Comparison of ENCODE assay signal across 16 cellular contexts in the genomic region with DNA sequence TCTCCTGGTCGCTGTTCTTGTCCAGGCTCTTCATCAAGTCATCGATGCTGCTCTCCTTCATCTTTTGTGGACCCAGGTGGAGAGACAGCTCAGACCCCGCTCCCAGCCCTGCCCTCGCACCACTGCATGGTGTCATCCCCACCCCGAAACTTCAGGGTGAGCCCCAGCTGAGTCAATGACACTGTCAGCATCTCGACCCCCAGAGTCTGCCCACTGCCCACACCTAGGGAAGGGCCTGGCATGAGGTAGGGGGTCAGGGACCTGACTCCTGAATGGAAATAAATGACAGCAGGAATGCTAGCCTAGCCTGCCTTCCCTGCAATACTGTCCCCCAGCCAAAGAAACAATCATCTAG. TPM values are rescaled to one million over a fixed set of nuclear protein-coding genes. Genes with fewer than 3 reads are reported as not detected.
DNase-seq lines count a peak whose midpoint lies in the region; ATAC-seq and TF ChIP-seq lines count a peak whose summit lies in the region.
"Had no signal": no experiment of that assay in that cellular context is flagged by ENCODE, and none has a peak within 500 bp of the region (broad histone marks: within the 10 kb centered on the region; RNA-seq: fewer than 3 reads in every experiment).

No MANE protein-coding gene starts in this region.

- peaks cover 10% of the 10 kb centered on the region for H4K20me1 ChIP-seq in PC-9 (ENCODE audit: insufficient read depth)

- H3K27me3 ChIP-seq in PC-9 (ENCODE audit: insufficient read depth, low read depth) (no peaks in the 10 kb centered on the region), colonic mucosa (no peaks in the 10 kb centered on the region)
- H3K27me3 ChIP-seq: heart left ventricle had no signal

- H3K9ac ChIP-seq in colonic mucosa (ENCODE audit: low read depth in 2 of 2, low read length in 2 of 2): peak overlapping the region in 1 of 2 donors; percentile 100

- H3K36me3 ChIP-seq in PC-9 (ENCODE audit: low read depth) (peaks cover 11% of the 10 kb centered on the region), colonic mucosa (no peaks in the 10 kb centered on the region)

- no peaks in the 10 kb centered on the region for H3K27me3 Mint-ChIP-seq in T-helper 1 cell treated with Interleukin-12 subunit alpha and Interleukin-12 subunit beta and Interleukin-4 antibody, amounts not matched to agents 30 μg/mL and 1 μg/mL, for 36 hours (ENCODE audit: low read depth)

- no peaks in the 10 kb centered on the region for H3K9me3 ChIP-seq in PC-9 (ENCODE audit: insufficient read depth, low read depth)
- no peaks in the 10 kb centered on the region for H3K9me3 ChIP-seq in colonic mucosa
- H3K9me3 ChIP-seq: heart left ventricle had no signal

- no peaks in the 10 kb centered on the region for H3K9me2 ChIP-seq in PC-9 (ENCODE audit: insufficient read depth)

- H3K4me3 Mint-ChIP-seq in T-helper 1 cell treated with Interleukin-12 subunit alpha and Interleukin-12 subunit beta and Interleukin-4 antibody, amounts not matched to agents 30 μg/mL and 1 μg/mL, for 36 hours: no peak overlapping the region

- H3K9me3 Mint-ChIP-seq in T-helper 1 cell treated with Interleukin-12 subunit alpha and Interleukin-12 subunit beta and Interleukin-4 antibody, amounts not matched to agents 30 μg/mL and 1 μg/mL, for 36 hours: no peaks in the 10 kb centered on the region
- H3K9me3 Mint-ChIP-seq: GM23338 had no signal

- H2AFZ ChIP-seq in PC-9: no peak overlapping the region

- H3K27ac Mint-ChIP-seq in T-helper 1 cell treated with Interleukin-12 subunit alpha and Interleukin-12 subunit beta and Interleukin-4 antibody, amounts not matched to agents 30 μg/mL and 1 μg/mL, for 36 hours: peak overlapping the region; percentile 52
- H3K27ac Mint-ChIP-seq: GM23338 had no signal

- peaks cover 70% of the 10 kb centered on the region for H3K4me1 Mint-ChIP-seq in T-helper 1 cell treated with Interleukin-12 subunit alpha and Interleukin-12 subunit beta and Interleukin-4 antibody, amounts not matched to agents 30 μg/mL and 1 μg/mL, for 36 hours (ENCODE audit: low read depth)

- intact Hi-C loops in PC-9 (cut with micrococcal nuclease; ENCODE audit: unreplicated experiment) (loop anchor here (10.0 kb wide), 1 partner anchor 427 kb away; a partner anchor contains a TSS), colonic mucosa (cut with DNase I) (no loop called here)

- ATAC-seq in HG03565 (IDR thresholded peaks at IDR 0.05; ENCODE audit: unreplicated experiment): no peak
- ATAC-seq in activated CD4-positive, CD25-positive, alpha-beta regulatory T cell treated with anti-CD3 and anti-CD28 coated beads, Interleukin-2, amount 50 U/mL, for 24 hours: no peak
- ATAC-seq: heart left ventricle had no signal

- CTCF ChIA-PET in PC-9 (lab: Charles Lee): interaction anchor here (0.6 kb wide), 1 partner anchor 429 kb away, joined by 3 read pairs; no protein-coding TSS in a partner anchor

- peak overlapping the region; percentile 86 for H3K4me2 ChIP-seq in PC-9

- peaks cover 83% of the 10 kb centered on the region for H3F3A ChIP-seq in PC-9 (ENCODE audit: insufficient read depth, low read depth)

- H3K4me1 ChIP-seq in PC-9 (replicated peaks; ENCODE audit: insufficient read depth): peaks cover 84% of the 10 kb centered on the region
- peaks cover 17% of the 10 kb centered on the region for H3K4me1 ChIP-seq in colonic mucosa

- no peak overlapping the region for H3K27ac ChIP-seq in PC-9
- peak overlapping the region; percentile 99 for H3K27ac ChIP-seq in colonic mucosa
- H3K27ac ChIP-seq in skin epidermis: peak overlapping the region in 15 of 21 experiments; percentile 93 to 100 (median 99)

- H3K4me3 ChIP-seq in PC-9 (no peak overlapping the region), colonic mucosa (no peak overlapping the region), skin epidermis (no peak overlapping the region)

- H3K79me2 ChIP-seq in PC-9 (ENCODE audit: low read depth): peaks cover 21% of the 10 kb centered on the region

- TF ChIP-seq CTCF in PC-9 (conservative IDR thresholded peaks at IDR 0.05): no peak
- no peak for TF ChIP-seq CTCF in colonic mucosa (IDR thresholded peaks at IDR 0.05)

- no TSS peak for BruUV-seq in PC-9 (replicated peaks; lab: Mats Ljungman, UMichigan)

- POLR2A ChIA-PET in PC-9 (lab: Charles Lee; ENCODE audit: unreplicated experiment): no interaction called here

- H3K36me3 Mint-ChIP-seq in T-helper 1 cell treated with Interleukin-12 subunit alpha and Interleukin-12 subunit beta and Interleukin-4 antibody, amounts not matched to agents 30 μg/mL and 1 μg/mL, for 36 hours (ENCODE audit: low read depth): peaks cover 38% of the 10 kb centered on the region

- DNase-seq in T-helper 1 cell: no peak
- no peak for DNase-seq in PC-9
- DNase-seq in colonic mucosa: peak; percentile 29
- no peak for DNase-seq in NCI-H2107 treated with DMSO at 0.1 percent for 48 hours (lab: John Stamatoyannopoulos, UW; ENCODE audit: unreplicated experiment)
- DNase-seq: 8988T; activated gamma-delta T cell treated with Interleukin-2 at 50 U/mL for 16 hours; cerebellar nuclear complex; kidney glomerular epithelial cell; retina; stimulated activated CD4-positive, alpha-beta T cell treated with anti-CD3 and anti-CD28 coated beads, Interleukin-4, amount 100 ng/mL, for 24 hours had no signal

RNA-seq across cellular contexts. Expression of a gene that starts 1.6 kb away (rescaled TPM):
- total RNA-seq in PC-9 (2021) (873 and 994 TPM in 2 replicates), colonic mucosa (1,000 to 10,000 TPM; 2,444 to 2,474 TPM)

RNA-seq across cellular contexts. Expression of a gene that starts 3.4 kb away (rescaled TPM):
- total RNA-seq in PC-9 (2021) (7.2 and 11.1 TPM in 2 replicates), colonic mucosa (not detected)
- total RNA-seq: GM23338, heart left ventricle had no signal

RNA-seq across cellular contexts. Expression of a gene that starts 8.3 kb away (rescaled TPM):
- total RNA-seq in PC-9 (2021): 303 and 346 TPM in 2 replicates
- total RNA-seq in colonic mucosa: 10 to 100 TPM; 41.8 to 83.8 TPM

RNA-seq across cellular contexts. Expression of a gene that starts 11.7 kb away (rescaled TPM):
- total RNA-seq in PC-9 (2021) (1.5 and 2.4 TPM in 2 replicates), colonic mucosa (under 1 TPM in 1 of 2 donors, not detected in 1; 0.61 TPM)
- total RNA-seq: GM23338 had no signal

RNA-seq across cellular contexts. Expression of a gene that starts 28.3 kb away (rescaled TPM):
- total RNA-seq in PC-9 (2021) (145 and 147 TPM in 2 replicates), colonic mucosa (1 to 10 TPM; 1.0 to 2.4 TPM)
